19 cellular contexts compared by ENCODE assay signal in genomic region chr4:42676066-42676951, GRCh38. TPM values are rescaled to one million over a fixed set of nuclear protein-coding genes. Genes with fewer than 3 reads are reported as not detected.
DNase-seq lines count a peak whose midpoint lies in the region; ATAC-seq and TF ChIP-seq lines count a peak whose summit lies in the region.
"Had no signal": no experiment of that assay in that cellular context is flagged by ENCODE, and none has a peak within 500 bp of the region (broad histone marks: within the 10 kb centered on the region; RNA-seq: fewer than 3 reads in every experiment).

No MANE protein-coding gene starts in this region.

- H2AFZ ChIP-seq in neural progenitor cell (replicated peaks): peak overlapping the region; percentile 73

- H3K27ac ChIP-seq in CD8-positive, alpha-beta memory T cell (ENCODE audit: low read depth, low read length): no peak overlapping the region
- H3K27ac ChIP-seq in neural progenitor cell: peak overlapping the region; percentile 16
- H3K27ac ChIP-seq: C4-2B, RWPE1, SJSA1 had no signal

- no peaks in the 10 kb centered on the region for H4K20me1 ChIP-seq in neural progenitor cell (ENCODE audit: low read depth)

- intact Hi-C loops in activated CD4-positive, alpha-beta T cell treated with anti-CD3 and anti-CD28 coated beads for 36 hours (cut with DNase I, micrococcal nuclease): no loop called here
- intact Hi-C loops in activated CD4-positive, alpha-beta T cell treated with anti-CD3 and anti-CD28 coated beads, Interleukin-2, amount 10 ng/mL, durations not matched to agents 24 days and 14 days (cut with micrococcal nuclease): no loop called here

- H3K4me2 ChIP-seq in neural progenitor cell: no peak overlapping the region

- H3K27me3 Mint-ChIP-seq in activated CD4-positive, alpha-beta T cell treated with anti-CD3 and anti-CD28 coated beads for 36 hours: no peaks in the 10 kb centered on the region
- H3K27me3 Mint-ChIP-seq in activated CD4-positive, alpha-beta T cell treated with anti-CD3 and anti-CD28 coated beads, Interleukin-2, amount 10 ng/mL, durations not matched to agents 24 days and 14 days: no peaks in the 10 kb centered on the region
- H3K27me3 Mint-ChIP-seq in CD8-positive, alpha-beta memory T cell: peaks cover 0 to 1% of the 10 kb centered on the region in 2 donors
- H3K27me3 Mint-ChIP-seq in activated naive CD8-positive, alpha-beta T cell: no peaks in the 10 kb centered on the region
- peaks cover 2% of the 10 kb centered on the region for H3K27me3 Mint-ChIP-seq in neural progenitor cell (ENCODE audit: insufficient read depth, low read depth)

- CTCF ChIA-PET in activated CD4-positive, alpha-beta T cell treated with anti-CD3 and anti-CD28 coated beads for 36 hours (lab: Charles Lee): interaction anchor here (0.8 to 3.0 kb wide), 4 partner anchors 19 to 109 kb away, joined by 3 to 14 read pairs (median 3); partner anchors contain the start of gene ATP8A1
- CTCF ChIA-PET in CD8-positive, alpha-beta memory T cell (lab: Charles Lee): interaction anchor here (1.2 to 1.4 kb wide), 2 partner anchors 9 to 26 kb away, joined by 4 read pairs; no protein-coding TSS in a partner anchor

- TF ChIP-seq CTCF in neural progenitor cell (IDR thresholded peaks at IDR 0.05): no peak

- POLR2A ChIA-PET in activated CD4-positive, alpha-beta T cell treated with anti-CD3 and anti-CD28 coated beads for 36 hours (lab: Charles Lee): no interaction called here
- POLR2A ChIA-PET in CD8-positive, alpha-beta memory T cell (lab: Charles Lee): interaction anchor here (1.4 kb wide), 1 partner anchor 20 kb away, joined by 3 read pairs; the partner anchor contains the start of gene ATP8A1

- ATAC-seq in activated CD4-positive, alpha-beta T cell treated with anti-CD3 and anti-CD28 coated beads for 36 hours: no peak

- H3K79me2 ChIP-seq in neural progenitor cell (ENCODE audit: low read depth): no peaks in the 10 kb centered on the region

- peak overlapping the region; percentile 70 for H3K27ac Mint-ChIP-seq in activated CD4-positive, alpha-beta T cell treated with anti-CD3 and anti-CD28 coated beads for 36 hours
- no peak overlapping the region for H3K27ac Mint-ChIP-seq in activated CD4-positive, alpha-beta T cell treated with anti-CD3 and anti-CD28 coated beads, Interleukin-2, amount 10 ng/mL, durations not matched to agents 24 days and 14 days
- peak overlapping the region in 6 of 8 donors; percentile 3 to 95 (median 66) for H3K27ac Mint-ChIP-seq in CD8-positive, alpha-beta memory T cell
- peak overlapping the region; percentile 22 for H3K27ac Mint-ChIP-seq in activated naive CD8-positive, alpha-beta T cell
- H3K27ac Mint-ChIP-seq in neural progenitor cell: no peak overlapping the region

- peaks cover 2% of the 10 kb centered on the region for H3K9me3 Mint-ChIP-seq in activated CD4-positive, alpha-beta T cell treated with anti-CD3 and anti-CD28 coated beads for 36 hours (ENCODE audit: low read depth)
- H3K9me3 Mint-ChIP-seq in activated CD4-positive, alpha-beta T cell treated with anti-CD3 and anti-CD28 coated beads, Interleukin-2, amount 10 ng/mL, durations not matched to agents 24 days and 14 days: peaks cover 9% of the 10 kb centered on the region
- H3K9me3 Mint-ChIP-seq in CD8-positive, alpha-beta memory T cell: no peaks in the 10 kb centered on the region
- peaks cover 4% of the 10 kb centered on the region for H3K9me3 Mint-ChIP-seq in activated naive CD8-positive, alpha-beta T cell (ENCODE audit: low read depth)
- no peaks in the 10 kb centered on the region for H3K9me3 Mint-ChIP-seq in neural progenitor cell

- no peak overlapping the region for H3K4me3 Mint-ChIP-seq in activated CD4-positive, alpha-beta T cell treated with anti-CD3 and anti-CD28 coated beads for 36 hours
- no peak overlapping the region for H3K4me3 Mint-ChIP-seq in activated CD4-positive, alpha-beta T cell treated with anti-CD3 and anti-CD28 coated beads, Interleukin-2, amount 10 ng/mL, durations not matched to agents 24 days and 14 days
- H3K4me3 Mint-ChIP-seq in CD8-positive, alpha-beta memory T cell: peak overlapping the region in 6 of 7 donors; percentile 9 to 77 (median 30)
- H3K4me3 Mint-ChIP-seq in activated naive CD8-positive, alpha-beta T cell: no peak overlapping the region
- no peak overlapping the region for H3K4me3 Mint-ChIP-seq in neural progenitor cell

- no peak for DNase-seq in activated CD4-positive, alpha-beta T cell treated with anti-CD3 and anti-CD28 coated beads for 36 hours
- DNase-seq in activated CD4-positive, alpha-beta T cell treated with anti-CD3 and anti-CD28 coated beads, Interleukin-2, amount 10 ng/mL, durations not matched to agents 24 days and 14 days: no peak
- no peak for DNase-seq in CD8-positive, alpha-beta memory T cell
- no peak for DNase-seq in neural progenitor cell (ENCODE audit: low spot score)
- DNase-seq in pons (ENCODE audit: low spot score): no peak
- DNase-seq in H4 (ENCODE audit: low spot score): no peak
- no peak for DNase-seq in KG1 (lab: John Stamatoyannopoulos, UW)
- DNase-seq: Caco-2; HCEC 1CT; IMR-90; NCI-H1417; NCI-H1930; NCI-H524 treated with DMSO at 0.1 percent for 48 hours; NK-92 treated with Interleukin-12 subunit alpha and Interleukin-12 subunit beta, amount 100 ng/mL, for 24 hours had no signal

- H3K4me3 ChIP-seq in CD8-positive, alpha-beta memory T cell (ENCODE audit: low read length): no peak overlapping the region
- H3K4me3 ChIP-seq in neural progenitor cell: no peak overlapping the region
- H3K4me3 ChIP-seq: SJSA1 had no signal

- H3K9me3 ChIP-seq in CD8-positive, alpha-beta memory T cell (ENCODE audit: low read length): no peaks in the 10 kb centered on the region
- H3K9me3 ChIP-seq in neural progenitor cell (ENCODE audit: low read depth): peaks cover 9% of the 10 kb centered on the region
- H3K9me3 ChIP-seq: Caco-2, SJSA1 had no signal

- H3K36me3 ChIP-seq in CD8-positive, alpha-beta memory T cell (ENCODE audit: insufficient read depth, low read length): no peaks in the 10 kb centered on the region
- H3K36me3 ChIP-seq in neural progenitor cell: no peaks in the 10 kb centered on the region
- H3K36me3 ChIP-seq: SJSA1 had no signal

- H3K4me1 ChIP-seq in CD8-positive, alpha-beta memory T cell (ENCODE audit: insufficient read depth, low read length): peaks cover 31% of the 10 kb centered on the region
- peaks cover 9% of the 10 kb centered on the region for H3K4me1 ChIP-seq in neural progenitor cell
- H3K4me1 ChIP-seq: Caco-2, SJSA1 had no signal

- peaks cover 33% of the 10 kb centered on the region for H3K4me1 Mint-ChIP-seq in activated CD4-positive, alpha-beta T cell treated with anti-CD3 and anti-CD28 coated beads for 36 hours
- peaks cover 23% of the 10 kb centered on the region for H3K4me1 Mint-ChIP-seq in activated CD4-positive, alpha-beta T cell treated with anti-CD3 and anti-CD28 coated beads, Interleukin-2, amount 10 ng/mL, durations not matched to agents 24 days and 14 days
- H3K4me1 Mint-ChIP-seq in CD8-positive, alpha-beta memory T cell: peaks cover 22 to 46% (median 23%) of the 10 kb centered on the region in 3 donors
- H3K4me1 Mint-ChIP-seq in activated naive CD8-positive, alpha-beta T cell (ENCODE audit: low read depth): peaks cover 82% of the 10 kb centered on the region
- peaks cover 4% of the 10 kb centered on the region for H3K4me1 Mint-ChIP-seq in neural progenitor cell

- H3F3A ChIP-seq in neural progenitor cell (ENCODE audit: low read depth): peaks cover 11% of the 10 kb centered on the region

- no peaks in the 10 kb centered on the region for H3K36me3 Mint-ChIP-seq in activated CD4-positive, alpha-beta T cell treated with anti-CD3 and anti-CD28 coated beads for 36 hours (ENCODE audit: low read depth)
- H3K36me3 Mint-ChIP-seq in activated CD4-positive, alpha-beta T cell treated with anti-CD3 and anti-CD28 coated beads, Interleukin-2, amount 10 ng/mL, durations not matched to agents 24 days and 14 days (ENCODE audit: low read depth): peaks cover 2% of the 10 kb centered on the region
- peaks cover 0 to 9% (median 0%) of the 10 kb centered on the region in 3 donors for H3K36me3 Mint-ChIP-seq in CD8-positive, alpha-beta memory T cell
- H3K36me3 Mint-ChIP-seq in activated naive CD8-positive, alpha-beta T cell: peaks cover 3% of the 10 kb centered on the region
- H3K36me3 Mint-ChIP-seq in neural progenitor cell: no peaks in the 10 kb centered on the region

- no peak overlapping the region for H3K9ac ChIP-seq in neural progenitor cell

- no peaks in the 10 kb centered on the region for H3K27me3 ChIP-seq in CD8-positive, alpha-beta memory T cell (ENCODE audit: insufficient read depth, low read length, poor library complexity, severe bottlenecking)
- no peaks in the 10 kb centered on the region for H3K27me3 ChIP-seq in neural progenitor cell
- H3K27me3 ChIP-seq: SJSA1 had no signal

RNA-seq across cellular contexts. Expression of gene ATP8A1, which starts 19.4 kb away (rescaled TPM):
- 10 to 100 TPM; 15.1 to 21.1 TPM for total RNA-seq in activated CD4-positive, alpha-beta T cell treated with anti-CD3 and anti-CD28 coated beads for 36 hours
- 21.8 and 24.3 TPM in 2 replicates for total RNA-seq in activated CD4-positive, alpha-beta T cell treated with anti-CD3 and anti-CD28 coated beads, Interleukin-2, amount 10 ng/mL, durations not matched to agents 24 days and 14 days
- 10 to 100 TPM; 23.3 to 24.4 TPM for total RNA-seq in CD8-positive, alpha-beta memory T cell
- polyA plus RNA-seq in CD8-positive, alpha-beta memory T cell: 13.8 TPM
- 27.6 and 46.1 TPM in 2 replicates for total RNA-seq in neural progenitor cell (ENCODE audit: low replicate concordance)
- total RNA-seq in H4 (2014; rRNA removed; shearing (Covaris generic)): 1.3 and 2.4 TPM in 2 replicates
- total RNA-seq: A172 had no signal

Comparison
In these comparisons a context has a peak if more than half of its experiments do, and no peak if none do; other contexts are left out.
1. H3K27ac Mint-ChIP-seq: peak in activated CD4-positive, alpha-beta T cell treated with anti-CD3 and anti-CD28 coated beads for 36 hours (single experiment), CD8-positive, alpha-beta memory T cell (6 of 8) and activated naive CD8-positive, alpha-beta T cell (single experiment); none in activated CD4-positive, alpha-beta T cell treated with anti-CD3 and anti-CD28 coated beads, Interleukin-2, amount 10 ng/mL, durations not matched to agents 24 days and 14 days (single experiment) and neural progenitor cell (single experiment).
2. H3K4me3 Mint-ChIP-seq: peak in CD8-positive, alpha-beta memory T cell (6 of 7); none in activated CD4-positive, alpha-beta T cell treated with anti-CD3 and anti-CD28 coated beads for 36 hours (single experiment), activated CD4-positive, alpha-beta T cell treated with anti-CD3 and anti-CD28 coated beads, Interleukin-2, amount 10 ng/mL, durations not matched to agents 24 days and 14 days (single experiment), activated naive CD8-positive, alpha-beta T cell (single experiment) and neural progenitor cell (single experiment).